ENCODE assay signal across 8 cellular contexts in genomic region chr3:149969945-149970715, GRCh38.
A peak's percentile ranks its signal among the peaks of the same experiment; 100 is the strongest.
DNase-seq lines count a peak whose midpoint lies in the region; ATAC-seq lines count a peak whose summit lies in the region.

No MANE protein-coding gene starts in this region.

- peak; percentile 79 to 81 for DNase-seq in NCI-H2081 (lab: John Stamatoyannopoulos, UW)
- no peak for DNase-seq in NCI-H2081 treated with DMSO at 0.1 percent for 48 hours (lab: John Stamatoyannopoulos, UW)
- peak; percentile 74 for DNase-seq in NCI-H2107 treated with DMSO at 0.1 percent for 48 hours (lab: John Stamatoyannopoulos, UW; ENCODE audit: unreplicated experiment)
- peak; percentile 78 for DNase-seq in activated CD4-positive, alpha-beta T cell treated with anti-CD3 and anti-CD28 coated beads for 48 hours
- DNase-seq in kidney tubule cell (ENCODE audit: low spot score) = peak; percentile 84
- DNase-seq in stimulated activated CD4-positive, alpha-beta T cell treated with anti-CD3 and anti-CD28 coated beads, Interleukin-15, amount 100 ng/mL, for 48 hours (ENCODE audit: low read depth in 2 of 2) = peak; percentile 22 to 53

- peak; percentile 54 for ATAC-seq in HG02981 (IDR thresholded peaks at IDR 0.05; ENCODE audit: unreplicated experiment)

- peak overlapping the region; percentile 88 for H3K27ac ChIP-seq in cingulate gyrus (ENCODE audit: low read depth, low read length)
